Comparison of ENCODE assay signal across 10 cellular contexts in the genomic region with DNA sequence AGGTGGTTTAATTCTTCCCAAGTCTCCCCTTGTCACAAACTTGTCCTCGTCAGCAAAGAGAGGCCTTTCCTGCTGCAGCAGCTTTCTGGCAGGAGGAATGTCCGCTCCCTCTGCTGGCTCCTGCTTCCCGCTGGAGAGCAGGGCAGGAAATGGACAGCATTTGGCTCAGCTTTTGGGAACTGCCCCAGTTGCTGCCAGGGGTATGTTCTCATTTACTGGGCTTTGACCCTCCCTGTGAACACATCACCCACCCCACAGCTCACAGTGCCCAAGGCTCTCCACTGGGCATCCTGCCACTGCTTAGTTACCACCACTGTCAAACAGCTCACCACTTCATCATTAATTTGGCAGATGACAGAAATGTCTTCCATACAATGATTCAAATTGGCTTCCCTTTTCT.
DNase-seq lines count a peak whose midpoint lies in the region; ATAC-seq, FAIRE-seq and TF ChIP-seq lines count a peak whose summit lies in the region.
"Had no signal": no experiment of that assay in that cellular context is flagged by ENCODE, and none has a peak within 500 bp of the region (broad histone marks: within the 10 kb centered on the region; RNA-seq: fewer than 3 reads in every experiment).

No MANE protein-coding gene starts in this region.

- no peak overlapping the region for H3K4me3 Mint-ChIP-seq in activated naive CD8-positive, alpha-beta T cell
- no peak overlapping the region for H3K4me3 Mint-ChIP-seq in activated naive CD8-positive, alpha-beta T cell treated with anti-CD3 and anti-CD28 coated beads, Interleukin-2, amount 50 U/mL, for 24 hours
- H3K4me3 Mint-ChIP-seq: naive B cell had no signal

- H3K27ac Mint-ChIP-seq in activated naive CD8-positive, alpha-beta T cell = peak overlapping the region; percentile 61
- no peak overlapping the region for H3K27ac Mint-ChIP-seq in activated naive CD8-positive, alpha-beta T cell treated with anti-CD3 and anti-CD28 coated beads, Interleukin-2, amount 50 U/mL, for 24 hours

- no peak overlapping the region for H3K9ac ChIP-seq in endothelial cell of umbilical vein (replicated peaks; ENCODE audit: extremely low read depth, insufficient read depth, low read length)
- peak overlapping the region; percentile 52 for H3K9ac ChIP-seq in mucosa of stomach (ENCODE audit: low read length)

- H3K36me3 ChIP-seq in endothelial cell of umbilical vein (ENCODE audit: control insufficient read depth in 2 of 2, extremely low read depth in 1 of 2, insufficient read depth in 2 of 2, low read length in 2 of 2) (peaks cover 0 to 6% of the 10 kb centered on the region in 2 experiments), mucosa of stomach (ENCODE audit: control insufficient read depth, insufficient read depth, low read length) (peaks cover 7% of the 10 kb centered on the region), uterus (no peaks in the 10 kb centered on the region)

- peaks cover 19% of the 10 kb centered on the region for H3K4me1 ChIP-seq in endothelial cell of umbilical vein (ENCODE audit: control insufficient read depth, extremely low read depth, insufficient read depth, low read length)
- H3K4me1 ChIP-seq in mucosa of stomach (ENCODE audit: control insufficient read depth, insufficient read depth, low read length) = peaks cover 83% of the 10 kb centered on the region
- peaks cover 45 to 50% of the 10 kb centered on the region in 2 donors for H3K4me1 ChIP-seq in uterus

- H3K27ac ChIP-seq in endothelial cell of umbilical vein (ENCODE audit: insufficient read depth, low read depth, low read length) = no peak overlapping the region
- peak overlapping the region; percentile 85 to 95 for H3K27ac ChIP-seq in uterus

- no peak overlapping the region for H2AFZ ChIP-seq in endothelial cell of umbilical vein (ENCODE audit: low read depth, low read length)

- FAIRE-seq in endothelial cell of umbilical vein (lab: Jason Lieb, UNC) = peak; percentile 56

- H4K20me1 ChIP-seq in endothelial cell of umbilical vein (replicated peaks; ENCODE audit: control insufficient read depth, extremely low read depth, insufficient read depth, low read length) = no peaks in the 10 kb centered on the region

- dilution Hi-C loops in endothelial cell of umbilical vein (cut with MboI; ENCODE audit: extremely low pct_ligation_motif_present, low sequenced_read_pairs) = no loop called here

- no peaks in the 10 kb centered on the region for H3K27me3 Mint-ChIP-seq in activated naive CD8-positive, alpha-beta T cell
- H3K27me3 Mint-ChIP-seq in activated naive CD8-positive, alpha-beta T cell treated with anti-CD3 and anti-CD28 coated beads, Interleukin-2, amount 50 U/mL, for 24 hours = no peaks in the 10 kb centered on the region
- H3K27me3 Mint-ChIP-seq: naive B cell had no signal

- peaks cover 2% of the 10 kb centered on the region for H3K79me2 ChIP-seq in endothelial cell of umbilical vein (ENCODE audit: control insufficient read depth, insufficient read depth, low read length)

- POLR2A ChIA-PET in endothelial cell of umbilical vein (lab: Charles Lee) = no interaction called here

- H3K9me3 ChIP-seq in endothelial cell of umbilical vein (replicated peaks; ENCODE audit: control insufficient read depth, insufficient read depth, low read length) = no peaks in the 10 kb centered on the region
- H3K9me3 ChIP-seq in mucosa of stomach (ENCODE audit: control insufficient read depth, low read length) = no peaks in the 10 kb centered on the region
- H3K9me3 ChIP-seq in uterus = no peaks in the 10 kb centered on the region

- no peaks in the 10 kb centered on the region for H3K9me3 Mint-ChIP-seq in activated naive CD8-positive, alpha-beta T cell (ENCODE audit: low read depth)
- H3K9me3 Mint-ChIP-seq in activated naive CD8-positive, alpha-beta T cell treated with anti-CD3 and anti-CD28 coated beads, Interleukin-2, amount 50 U/mL, for 24 hours = no peaks in the 10 kb centered on the region
- H3K9me3 Mint-ChIP-seq: naive B cell had no signal

- BruUV-seq in endothelial cell of umbilical vein (replicated peaks; lab: Mats Ljungman, UMichigan) = no TSS peak

- H3K4me1 Mint-ChIP-seq in activated naive CD8-positive, alpha-beta T cell (ENCODE audit: low read depth) = peaks cover 42% of the 10 kb centered on the region
- H3K4me1 Mint-ChIP-seq in activated naive CD8-positive, alpha-beta T cell treated with anti-CD3 and anti-CD28 coated beads, Interleukin-2, amount 50 U/mL, for 24 hours = peaks cover 27% of the 10 kb centered on the region

- TF ChIP-seq CTCF in endothelial cell of umbilical vein (IDR thresholded peaks at IDR 0.05; ENCODE audit: extremely low read depth in 1 of 2, insufficient read depth in 1 of 2, low read depth in 1 of 2, low read length in 2 of 2) = peak; percentile 9 to 16
- peak; percentile 15 to 50 (median 33) for TF ChIP-seq CTCF in uterus (IDR thresholded peaks at IDR 0.05)

- intact Hi-C loops in endothelial cell of umbilical vein (cut with micrococcal nuclease) (loop anchor here (10.0 kb wide), 1 partner anchor 129 kb away; the partner anchor contains the start of gene SSBP3), uterus (cut with DNase I; ENCODE audit: low total_unique reads) (loop anchor here (10.0 kb wide), 1 partner anchor 49 kb away; no protein-coding TSS in a partner anchor)

- TF ChIP-seq POLR2A in endothelial cell of umbilical vein (IDR thresholded peaks at IDR 0.05; ENCODE audit: low read depth, low read length) = no peak
- no peak for TF ChIP-seq POLR2A in uterus (IDR thresholded peaks at IDR 0.05)

- H3K4me2 ChIP-seq in endothelial cell of umbilical vein (ENCODE audit: insufficient read depth, low read length) = no peak overlapping the region

- no peaks in the 10 kb centered on the region for H3K27me3 ChIP-seq in endothelial cell of umbilical vein (ENCODE audit: control insufficient read depth in 2 of 2, insufficient read depth in 2 of 2, low read length in 2 of 2)
- H3K27me3 ChIP-seq in mucosa of stomach (ENCODE audit: control insufficient read depth, insufficient read depth, low read length) = no peaks in the 10 kb centered on the region
- H3K27me3 ChIP-seq in uterus = no peaks in the 10 kb centered on the region

- DNase-seq in activated naive CD8-positive, alpha-beta T cell treated with anti-CD3 and anti-CD28 coated beads, Interleukin-2, amount 50 U/mL, for 24 hours = no peak
- DNase-seq in endothelial cell of umbilical vein (ENCODE audit: low read depth, low spot score) = peak; percentile 45
- DNase-seq in uterus = peak; percentile 80 to 82
- no peak for DNase-seq in DMS53 treated with DMSO at 0.1 percent for 48 hours (lab: John Stamatoyannopoulos, UW; ENCODE audit: unreplicated experiment)
- no peak for DNase-seq in RPMI8226
- DNase-seq: naive B cell, NCI-H510A had no signal

- peaks cover 7% of the 10 kb centered on the region for H3K36me3 Mint-ChIP-seq in activated naive CD8-positive, alpha-beta T cell
- H3K36me3 Mint-ChIP-seq in activated naive CD8-positive, alpha-beta T cell treated with anti-CD3 and anti-CD28 coated beads, Interleukin-2, amount 50 U/mL, for 24 hours (ENCODE audit: low read depth) = peaks cover 8% of the 10 kb centered on the region

- H3K4me3 ChIP-seq in endothelial cell of umbilical vein (replicated peaks in 1 of 3; ENCODE audit: insufficient read depth in 1 of 3, low read depth in 1 of 3, low read length in 3 of 3) (no peak overlapping the region), mucosa of stomach (ENCODE audit: low read length) (no peak overlapping the region), uterus (no peak overlapping the region)

- no peaks in the 10 kb centered on the region for H3K9me1 ChIP-seq in endothelial cell of umbilical vein (replicated peaks; ENCODE audit: control insufficient read depth, extremely low read depth, insufficient read depth, low read length)

- no peak for ATAC-seq in activated naive CD8-positive, alpha-beta T cell treated with anti-CD3 and anti-CD28 coated beads, Interleukin-2, amount 50 U/mL, for 24 hours
- ATAC-seq in HG03196 (IDR thresholded peaks at IDR 0.05; ENCODE audit: unreplicated experiment) = no peak

- CTCF ChIA-PET in endothelial cell of umbilical vein (lab: Charles Lee) = interaction anchor here (0.7 to 3.8 kb wide), 21 partner anchors 8 to 415 kb away, joined by 3 to 22 read pairs (median 4); partner anchors contain the start of genes CYB5RL and MRPL37

TF ChIP-seq in endothelial cell of umbilical vein, 7 proteins besides CTCF, POLR2A, EP300 and RAD21:
- TF ChIP-seq POLR2AphosphoS5 (IDR thresholded peaks at IDR 0.05; ENCODE audit: insufficient read depth, low read depth, low read length) (no peak), EZH2 (IDR thresholded peaks at IDR 0.05; ENCODE audit: borderline replicate concordance, low read depth, low read length, severe bottlenecking) (no peak), MAX (IDR thresholded peaks at IDR 0.05; ENCODE audit: insufficient read depth, insufficient read length) (no peak), JUN (IDR thresholded peaks at IDR 0.05; ENCODE audit: borderline replicate concordance, insufficient read depth, insufficient read length, low read depth) (no peak), MYC (IDR thresholded peaks at IDR 0.05; ENCODE audit: low read depth, low read length) (no peak), GATA2 (IDR thresholded peaks at IDR 0.05; ENCODE audit: insufficient read depth, insufficient read length, low read depth, low read length) (no peak), FOS (IDR thresholded peaks at IDR 0.05; ENCODE audit: borderline replicate concordance, insufficient read depth, low read length) (no peak)

Comparison
In these comparisons a context has a peak if more than half of its experiments do, and no peak if none do; other contexts are left out.
1. DNase-seq: peak in endothelial cell of umbilical vein (single experiment) and uterus (2 of 2); none in activated naive CD8-positive, alpha-beta T cell treated with anti-CD3 and anti-CD28 coated beads, Interleukin-2, amount 50 U/mL, for 24 hours (single experiment), DMS53 treated with DMSO at 0.1 percent for 48 hours (single experiment) and RPMI8226 (single experiment).